21 cellular contexts compared by ENCODE assay signal in genomic region chr10:90028312-90028711, GRCh38.
"Had no signal": no experiment of that assay in that cellular context is flagged by ENCODE, and none has a peak within 500 bp of the region (broad histone marks: within the 10 kb centered on the region; RNA-seq: fewer than 3 reads in every experiment).

No MANE protein-coding gene starts in this region.

- H3K4me1 ChIP-seq: Peyer's patch had no signal

- H3K4me3 ChIP-seq: Peyer's patch had no signal

- H3K9me3 ChIP-seq: Peyer's patch had no signal

- H3K27ac ChIP-seq: Peyer's patch had no signal

- ATAC-seq: activated CD8-positive, alpha-beta memory T cell treated with anti-CD3 and anti-CD28 coated beads, Interleukin-2, amount 10 ng/mL, durations not matched to agents 7 days and 5 days; activated naive CD4-positive, alpha-beta T cell treated with anti-CD3 and anti-CD28 coated beads, Interleukin-2, amount 50 U/mL, for 72 hours; activated naive CD8-positive, alpha-beta T cell treated with anti-CD3 and anti-CD28 coated beads, Interleukin-2, amount 50 U/mL, for 24 hours; activated T-cell treated with anti-CD3 and anti-CD28 coated beads, Interleukin-2, amount 50 U/mL, for 4 hours had no signal

- DNase-seq: activated CD4-positive, alpha-beta T cell treated with anti-CD3 and anti-CD28 coated beads, Interleukin-2, amount 10 ng/mL, durations not matched to agents 24 days and 14 days; activated CD4-positive, alpha-beta T cell treated with anti-CD3 and anti-CD28 coated beads, Interleukin-2, amount 50 U/mL, for 48 hours; activated CD4-positive, CD25-positive, alpha-beta regulatory T cell treated with anti-CD3 and anti-CD28 coated beads, Interleukin-2, amount 50 U/mL, for 72 hours; activated CD8-positive, alpha-beta memory T cell treated with anti-CD3 and anti-CD28 coated beads, Interleukin-2, amount 10 ng/mL, durations not matched to agents 7 days and 5 days; activated effector memory CD4-positive, alpha-beta T cell treated with anti-CD3 and anti-CD28 coated beads, Interleukin-2, amount 50 U/mL, for 16 hours; activated naive CD4-positive, alpha-beta T cell treated with Interleukin-2 at 50 U/mL for 16 hours; activated naive CD8-positive, alpha-beta T cell treated with anti-CD3 and anti-CD28 coated beads, Interleukin-2, amount 50 U/mL, for 24 hours; activated T-cell treated with anti-CD3 and anti-CD28 coated beads, Interleukin-2, amount 50 U/mL, for 4 hours; amygdala; caudate nucleus; Kasumi-1; NCI-H1105 treated with DMSO at 0.1 percent for 48 hours; NCI-H1436 treated with DMSO at 0.1 percent for 48 hours; NCI-H187; NCI-H2081; NCI-H510A treated with DMSO at 0.1 percent for 48 hours; NCI-H69; NK-92 treated with Interleukin-12 subunit alpha and Interleukin-12 subunit beta, amount 100 ng/mL, for 24 hours; Peyer's patch; SHP77 had no signal

- H3K27me3 ChIP-seq: Peyer's patch had no signal

- H3K36me3 ChIP-seq: Peyer's patch had no signal
